In the genomic region with DNA sequence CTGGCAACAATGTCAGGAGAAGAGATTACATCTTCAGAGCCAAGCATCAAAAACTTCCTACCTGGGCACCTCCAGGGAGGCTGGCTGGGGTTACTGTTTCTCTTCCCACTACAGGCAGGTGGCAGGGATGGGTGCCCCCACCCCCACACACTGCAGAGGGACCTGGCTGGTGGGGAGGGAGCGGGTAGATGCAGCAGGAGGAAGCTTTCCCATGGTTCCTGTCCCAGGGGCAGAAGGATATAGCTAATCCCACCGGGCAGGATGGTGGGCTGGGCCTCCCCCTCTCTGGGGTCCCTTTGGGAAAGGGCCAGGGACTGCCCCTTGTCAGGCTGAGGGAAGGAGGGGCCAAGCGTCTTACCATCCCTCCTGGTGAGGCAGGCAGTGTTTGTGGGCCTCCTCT, we compare ENCODE assay signal across 10 cellular contexts. TPM values are rescaled to one million over a fixed set of nuclear protein-coding genes. Genes with fewer than 3 reads are reported as not detected.
DNase-seq lines count a peak whose midpoint lies in the region; ATAC-seq, FAIRE-seq and TF ChIP-seq lines count a peak whose summit lies in the region.
"Had no signal": no experiment of that assay in that cellular context is flagged by ENCODE, and none has a peak within 500 bp of the region (broad histone marks: within the 10 kb centered on the region; RNA-seq: fewer than 3 reads in every experiment).

No MANE protein-coding gene starts in this region.

- peaks cover 0 to 3% (median 0%) of the 10 kb centered on the region in 3 donors for H3K36me3 Mint-ChIP-seq in naive thymus-derived CD8-positive, alpha-beta T cell

- peak overlapping the region; percentile 9 to 70 (median 63) for H3K4me3 Mint-ChIP-seq in naive thymus-derived CD8-positive, alpha-beta T cell

- peaks cover 3% of the 10 kb centered on the region; the same call in 1 of the 2 replicates for H3K27me3 ChIP-seq in IMR-90 (ENCODE audit: control insufficient read depth, insufficient read depth, low read length)
- H3K27me3 ChIP-seq in dorsolateral prefrontal cortex = no peaks in the 10 kb centered on the region

- no peak for DNase-seq in A549 (ENCODE audit: low read depth in 1 of 2, low spot score in 1 of 2)
- no peak for DNase-seq in IMR-90
- peak in 3 of 10 donors; percentile 42 to 53 (median 48) for DNase-seq in dorsolateral prefrontal cortex
- peak in 1 of 10 donors; percentile 50 for DNase-seq in naive thymus-derived CD8-positive, alpha-beta T cell
- DNase-seq in NCI-H128 (lab: John Stamatoyannopoulos, UW; ENCODE audit: unreplicated experiment) = no peak
- DNase-seq in SIG-M5 treated with dmso at 0.1 percent for 504 hours (lab: John Stamatoyannopoulos, UW; ENCODE audit: unreplicated experiment) = no peak
- no peak for DNase-seq in T-helper 9 cell
- DNase-seq in activated effector memory CD4-positive, alpha-beta T cell treated with Interleukin-2 at 50 U/mL for 16 hours = no peak
- DNase-seq: cortex of kidney had no signal

- H4K8ac ChIP-seq in IMR-90 (ENCODE audit: low read depth in 2 of 2, low read length in 2 of 2) = no peak overlapping the region

- H4K5ac ChIP-seq in IMR-90 (ENCODE audit: low read depth, low read length) = no peak overlapping the region

- no peak overlapping the region for H2BK20ac ChIP-seq in IMR-90 (ENCODE audit: low read depth, low read length)

- H2AFZ ChIP-seq in IMR-90 (replicated peaks; ENCODE audit: low read length, poor library complexity) = peak overlapping the region; percentile 91

- POLR2A ChIA-PET in A549 (lab: Yijun Ruan, JAX) (interaction anchor here (3.7 kb wide), 1 partner anchor 100 kb away, joined by 11 read pairs; no protein-coding TSS in a partner anchor), IMR-90 (lab: Charles Lee; ENCODE audit: unreplicated experiment) (no interaction called here)
- POLR2A ChIA-PET in naive thymus-derived CD8-positive, alpha-beta T cell (lab: Charles Lee) = interaction anchor here (1.9 kb wide), 1 partner anchor 13 kb away, joined by 6 read pairs; no protein-coding TSS in a partner anchor

- no peak overlapping the region for H3K9ac ChIP-seq in IMR-90 (ENCODE audit: low read depth, low read length)

- no peak overlapping the region for H3K14ac ChIP-seq in IMR-90 (replicated peaks; ENCODE audit: low read depth, low read length)

- no peak for TF ChIP-seq EP300 in A549 (IDR thresholded peaks at IDR 0.05)

- no peak overlapping the region for H3K56ac ChIP-seq in IMR-90 (ENCODE audit: extremely low read depth, insufficient read depth, low read length)

- H3K4ac ChIP-seq in IMR-90 (ENCODE audit: low read depth, low read length) = no peak overlapping the region

- no peaks in the 10 kb centered on the region for H3K36me3 ChIP-seq in IMR-90 (ENCODE audit: control insufficient read depth, insufficient read depth, low read length)

- TF ChIP-seq CTCF in A549 (IDR thresholded peaks at IDR 0.05) = no peak
- no peak for TF ChIP-seq CTCF in IMR-90 (conservative IDR thresholded peaks at IDR 0.05; ENCODE audit: low read depth, low read length)
- TF ChIP-seq CTCF in dorsolateral prefrontal cortex (IDR thresholded peaks at IDR 0.05 in 54 of 56, conservative IDR thresholded peaks at IDR 0.05 in 2 of 56; ENCODE audit: low read depth in 1 of 56, partially characterized antibody in 56 of 56) = no peak

- CTCF ChIA-PET in A549 (lab: Yijun Ruan, JAX) = interaction anchor here (1.0 to 15.8 kb wide), 6 partner anchors 9 to 101 kb away, joined by 3 to 187 read pairs (median 6); no protein-coding TSS in a partner anchor
- CTCF ChIA-PET in IMR-90 (lab: Yijun Ruan, JAX) = no interaction called here

- H3K18ac ChIP-seq in IMR-90 (ENCODE audit: low read depth, low read length) = no peak overlapping the region

- no peak for FAIRE-seq in A549 (lab: Jason Lieb, UNC)

- H3K27ac Mint-ChIP-seq in naive thymus-derived CD8-positive, alpha-beta T cell = no peak overlapping the region

- no peak overlapping the region for H3K23ac ChIP-seq in IMR-90 (ENCODE audit: low read depth, low read length)

- H2BK120ac ChIP-seq in IMR-90 (ENCODE audit: low read depth, low read length) = no peak overlapping the region

- H3K4me3 ChIP-seq in A549 (peak overlapping the region; percentile 71), IMR-90 (ENCODE audit: insufficient read depth, low read depth, low read length) (no peak overlapping the region; the same call in 1 of the 2 replicates), dorsolateral prefrontal cortex (peak overlapping the region; percentile 64 to 93 (median 81))

- peaks cover 21% of the 10 kb centered on the region for H3K4me1 ChIP-seq in A549
- peaks cover 11% of the 10 kb centered on the region for H3K4me1 ChIP-seq in IMR-90 (ENCODE audit: control insufficient read depth, insufficient read depth, low read length)

- intact Hi-C loops in IMR-90 (cut with micrococcal nuclease) = no loop called here
- intact Hi-C loops in dorsolateral prefrontal cortex (cut with DNase I) = loop anchor here (5.0 kb wide), 2 partner anchors 46 to 101 kb away; no protein-coding TSS in a partner anchor

- dilution Hi-C loops in IMR-90 (cut with HindIII; ENCODE audit: low sequenced_read_pairs, unreplicated experiment) = no loop called here

- H3K4me1 Mint-ChIP-seq in naive thymus-derived CD8-positive, alpha-beta T cell = peaks cover 0 to 8% (median 4%) of the 10 kb centered on the region in 4 donors

- no peaks in the 10 kb centered on the region for H3K79me1 ChIP-seq in IMR-90 (ENCODE audit: low read depth in 1 of 2, low read length in 2 of 2)

- WGBS in A549 (ENCODE audit: missing lambda C conversion rate) = 73% methylated on average over 3 of the region's 3 CpGs
- WGBS in IMR-90 (ENCODE audit: extremely low coverage in 2 of 2, insufficient read length in 1 of 2), 2 experiments = no CpG with 5 or more reads among the region's 3 CpGs

- peaks cover 4 to 46% (median 27%) of the 10 kb centered on the region in 5 donors for H3K27me3 Mint-ChIP-seq in naive thymus-derived CD8-positive, alpha-beta T cell

- H3K9me3 ChIP-seq in A549 (no peaks in the 10 kb centered on the region), IMR-90 (ENCODE audit: control insufficient read depth, insufficient read depth, low read length) (no peaks in the 10 kb centered on the region)

- H3K27ac ChIP-seq in A549 = no peak overlapping the region; a peak in 1 of 6 replicates
- H3K27ac ChIP-seq in IMR-90 (ENCODE audit: insufficient read depth, low read length) = no peak overlapping the region
- H3K27ac ChIP-seq in dorsolateral prefrontal cortex = peak overlapping the region; percentile 82 to 100 (median 99)

- H2BK5ac ChIP-seq in IMR-90 (ENCODE audit: low read depth, low read length, poor library complexity, severe bottlenecking) = no peak overlapping the region

- BruUV-seq in IMR-90 (replicated peaks; lab: Mats Ljungman, UMichigan) = no TSS peak

- H4K91ac ChIP-seq in IMR-90 (ENCODE audit: insufficient read depth, low read depth, low read length) = no peak overlapping the region

- H3K4me2 ChIP-seq in A549 (peak overlapping the region; percentile 92), IMR-90 (ENCODE audit: low read depth, low read length) (peak overlapping the region; percentile 60; the same call in 1 of the 2 replicates)

- ATAC-seq in A549 = no peak; a peak in 2 of 6 replicates
- no peak for ATAC-seq in IMR-90 (ENCODE audit: low read depth)
- no peak for ATAC-seq in naive thymus-derived CD8-positive, alpha-beta T cell

- no peaks in the 10 kb centered on the region for H3K9me3 Mint-ChIP-seq in naive thymus-derived CD8-positive, alpha-beta T cell

- H2AK9ac ChIP-seq in IMR-90 (replicated peaks; ENCODE audit: low read depth, low read length, poor library complexity) = peak overlapping the region; percentile 44

- in situ Hi-C loops in IMR-90 (cut with MboI; ENCODE audit: low sequenced_read_pairs) = no loop called here

- H4K20me1 ChIP-seq in IMR-90 (ENCODE audit: insufficient read depth, low read length) = no peaks in the 10 kb centered on the region

- peak overlapping the region; percentile 23; the same call in 1 of the 2 replicates for H2AK5ac ChIP-seq in IMR-90 (ENCODE audit: low read depth, low read length)

- TF ChIP-seq RAD21 in A549 (conservative IDR thresholded peaks at IDR 0.05 in 1 of 2, IDR thresholded peaks at IDR 0.05 in 1 of 2) (no peak), IMR-90 (IDR thresholded peaks at IDR 0.05; ENCODE audit: low read length) (no peak)

- H2BK15ac ChIP-seq in IMR-90 (ENCODE audit: low read depth, low read length) = no peak overlapping the region

- H3K9me1 ChIP-seq in IMR-90 (ENCODE audit: insufficient read depth, low read length) = peaks cover 10% of the 10 kb centered on the region

- TF ChIP-seq POLR2A in A549 (IDR thresholded peaks at IDR 0.05; ENCODE audit: low read length) (no peak), IMR-90 (IDR thresholded peaks at IDR 0.05; ENCODE audit: low read depth, low read length) (no peak)

TF ChIP-seq in IMR-90, 13 proteins besides CTCF, POLR2A, EP300 and RAD21 (continues in another document):
- TF ChIP-seq MXI1 (IDR thresholded peaks at IDR 0.05; ENCODE audit: borderline replicate concordance, low read depth, low read length) = no peak

RNA-seq across cellular contexts. Expression of a gene that starts 16.7 kb away (rescaled TPM):
- 20.0 and 27.3 TPM in 2 replicates for polyA plus RNA-seq in A549 (2011; rRNA removed)
- polyA plus RNA-seq in A549 (2012; cell fraction: cytosol; rRNA removed) = 11.2 and 12.7 TPM in 2 replicates
- polyA plus RNA-seq in A549 (2012; cell fraction: nucleus; rRNA removed) = 16.4 and 17.8 TPM in 2 replicates
- polyA plus RNA-seq in A549 (2017; fragmentation: RNase III; extraction: RNeasy Plus Mini Kit Qiagen cat#74134 plus additional on column Dnase treatment) = 10.8 to 13.8 TPM (median 11.8 TPM) in 3 replicates
- polyA minus RNA-seq in A549 (2011; rRNA and poly(A)+ RNA removed) = 97.1 and 132 TPM in 2 replicates
- total RNA-seq in IMR-90 (2012; rRNA removed) = 42.5 and 60.0 TPM in 2 replicates
- 13.2 and 15.0 TPM in 2 replicates for polyA plus RNA-seq in IMR-90 (2012; rRNA removed)
- polyA plus RNA-seq in IMR-90 (2012; cell fraction: cytosol; rRNA removed) = 7.9 and 11.2 TPM in 2 replicates
- polyA plus RNA-seq in IMR-90 (2012; cell fraction: nucleus; rRNA removed; ENCODE audit: low replicate concordance) = 22.1 and 32.8 TPM in 2 replicates
- 100 to 1,000 TPM in 25 of 120 experiments, 10 to 100 TPM in 95; 66.6 to 122 (median 90.6) TPM for total RNA-seq in dorsolateral prefrontal cortex
- total RNA-seq in naive thymus-derived CD8-positive, alpha-beta T cell = 10 to 100 TPM; 50.6 to 54.6 TPM
- 10 to 100 TPM; 14.8 to 22.4 (median 16.6) TPM for polyA plus RNA-seq in naive thymus-derived CD8-positive, alpha-beta T cell

RNA-seq across cellular contexts. Expression of a gene that starts 42.9 kb away (rescaled TPM):
- not detected in 2 replicates for polyA plus RNA-seq in A549 (2011; rRNA removed)
- polyA plus RNA-seq in A549 (2012; cell fraction: cytosol; rRNA removed) = 0.01 TPM in 1 of 2 replicates, not detected in the other
- not detected in 2 replicates for polyA plus RNA-seq in A549 (2012; cell fraction: nucleus; rRNA removed)
- polyA plus RNA-seq in A549 (2017; fragmentation: RNase III; extraction: RNeasy Plus Mini Kit Qiagen cat#74134 plus additional on column Dnase treatment) = not detected in 3 replicates
- not detected in 2 replicates for polyA minus RNA-seq in A549 (2011; rRNA and poly(A)+ RNA removed)
- not detected in 2 replicates for total RNA-seq in IMR-90 (2012; rRNA removed)
- not detected in 2 replicates for polyA plus RNA-seq in IMR-90 (2012; rRNA removed)
- polyA plus RNA-seq in IMR-90 (2012; cell fraction: cytosol; rRNA removed) = not detected in 2 replicates
- not detected in 2 replicates for polyA plus RNA-seq in IMR-90 (2012; cell fraction: nucleus; rRNA removed; ENCODE audit: low replicate concordance)
- 1 to 10 TPM in 1 of 120 experiments, under 1 TPM in 116, not detected in 3; 0.10 to 1.0 (median 0.30) TPM for total RNA-seq in dorsolateral prefrontal cortex
- total RNA-seq in naive thymus-derived CD8-positive, alpha-beta T cell = 1 to 10 TPM; 2.9 to 3.0 TPM
- polyA plus RNA-seq in naive thymus-derived CD8-positive, alpha-beta T cell = 1 to 10 TPM in 1 of 3 donors, under 1 TPM in 2; 0.14 to 1.8 (median 0.73) TPM
- total RNA-seq: RPMI7951 had no signal

Comparison
In these comparisons a context has a peak if more than half of its experiments do, and no peak if none do; other contexts are left out.
1. H3K27ac ChIP-seq: peak in dorsolateral prefrontal cortex (59 of 59); none in A549 (0 of 2) and IMR-90 (single experiment).